ENCODE assay signal across 9 cellular contexts in the genomic region with DNA sequence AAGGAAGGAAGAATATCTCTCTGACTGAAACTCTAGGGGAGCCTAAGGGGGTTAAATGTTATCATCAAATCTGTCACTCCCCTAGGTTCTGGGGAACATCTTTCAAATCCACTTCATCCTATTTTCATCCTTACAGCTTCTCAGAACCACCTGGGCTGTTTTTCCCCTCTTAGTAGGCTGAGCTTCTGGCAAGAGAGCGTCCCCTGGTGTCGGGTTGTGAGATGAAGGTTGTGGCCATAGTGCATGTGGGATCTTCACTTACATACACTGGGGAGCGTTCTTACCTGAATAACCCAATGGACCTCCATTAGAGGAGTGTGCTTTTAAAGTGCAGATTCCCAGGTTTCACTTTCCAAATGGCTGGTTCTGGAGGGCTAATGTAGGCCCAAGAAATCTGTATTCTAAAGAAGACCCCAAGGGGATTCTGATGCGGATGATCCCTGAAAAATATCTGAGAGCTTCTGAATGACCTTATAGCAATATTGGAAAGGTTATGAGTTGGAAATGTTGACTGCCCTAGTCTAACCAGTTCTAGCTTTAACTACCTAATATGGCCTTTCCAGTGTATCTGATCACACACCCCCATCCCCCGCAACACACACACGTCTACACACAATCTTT.
DNase-seq lines count a peak whose midpoint lies in the region; TF ChIP-seq lines count a peak whose summit lies in the region.
"Had no signal": no experiment of that assay in that cellular context is flagged by ENCODE, and none has a peak within 500 bp of the region (broad histone marks: within the 10 kb centered on the region; RNA-seq: fewer than 3 reads in every experiment).

No MANE protein-coding gene starts in this region.

- no TSS peak for BruUV-seq in PC-9 (replicated peaks; lab: Mats Ljungman, UMichigan)

- H3K4me3 ChIP-seq in PC-9 (no peak overlapping the region), kidney epithelial cell (ENCODE audit: low read depth, low read length) (no peak overlapping the region), foreskin fibroblast (ENCODE audit: low read depth in 1 of 2, low read length in 2 of 2) (no peak overlapping the region)
- H3K4me3 ChIP-seq: thoracic aorta had no signal

- H3K27me3 ChIP-seq in PC-9 (ENCODE audit: insufficient read depth, low read depth) (no peaks in the 10 kb centered on the region), kidney epithelial cell (ENCODE audit: control insufficient read depth, insufficient read depth, low read length) (no peaks in the 10 kb centered on the region)

- no peaks in the 10 kb centered on the region for H3K79me2 ChIP-seq in PC-9 (ENCODE audit: low read depth)

- no peaks in the 10 kb centered on the region for H3K4me1 ChIP-seq in PC-9 (replicated peaks; ENCODE audit: insufficient read depth)

- H3K9me3 ChIP-seq in PC-9 (ENCODE audit: insufficient read depth, low read depth): no peaks in the 10 kb centered on the region
- H3K9me3 ChIP-seq: thoracic aorta had no signal

- no peak overlapping the region for H3K4me2 ChIP-seq in PC-9

- CTCF ChIA-PET in PC-9 (lab: Charles Lee): interaction anchor here (0.6 kb wide), 1 partner anchor 878 kb away, joined by 3 read pairs; no protein-coding TSS in a partner anchor

- H3K9me2 ChIP-seq in PC-9 (ENCODE audit: insufficient read depth): no peaks in the 10 kb centered on the region

- H3K36me3 ChIP-seq in PC-9 (ENCODE audit: low read depth) (no peaks in the 10 kb centered on the region), kidney epithelial cell (ENCODE audit: control insufficient read depth, insufficient read depth, low read length) (no peaks in the 10 kb centered on the region)
- H3K36me3 ChIP-seq: thoracic aorta had no signal

- H4K20me1 ChIP-seq in PC-9 (ENCODE audit: insufficient read depth): no peaks in the 10 kb centered on the region

- no peaks in the 10 kb centered on the region for H3F3A ChIP-seq in PC-9 (ENCODE audit: insufficient read depth, low read depth)

- H3K27ac ChIP-seq in PC-9: no peak overlapping the region
- H3K27ac ChIP-seq: thoracic aorta had no signal

- POLR2A ChIA-PET in PC-9 (lab: Charles Lee; ENCODE audit: unreplicated experiment): no interaction called here

- intact Hi-C loops in PC-9 (cut with micrococcal nuclease; ENCODE audit: unreplicated experiment): loop anchor here (1.0 to 10.0 kb wide), 2 partner anchors 119 to 889 kb away; no protein-coding TSS in a partner anchor

- H2AFZ ChIP-seq in PC-9: no peak overlapping the region

- peak; percentile 7 for DNase-seq in H4 (ENCODE audit: low spot score)
- DNase-seq in PC-9: peak in 1 of 2 experiments; percentile 2
- peak; percentile 82 for DNase-seq in activated effector memory CD4-positive, alpha-beta T cell treated with anti-CD3 and anti-CD28 coated beads, Interleukin-2, amount 50 U/mL, for 16 hours
- DNase-seq in kidney epithelial cell (ENCODE audit: low read depth): no peak
- peak; percentile 17 to 37 for DNase-seq in stimulated activated CD8-positive, alpha-beta memory T cell treated with anti-CD3 and anti-CD28 coated beads, Interleukin-4, amount 100 ng/mL, for 4 hours (ENCODE audit: low read depth in 2 of 2, low spot score in 1 of 2)
- no peak for DNase-seq in NCI-H128 (lab: John Stamatoyannopoulos, UW; ENCODE audit: unreplicated experiment)
- no peak for DNase-seq in foreskin fibroblast
- no peak for DNase-seq in cerebellum (ENCODE audit: low spot score)

- TF ChIP-seq CTCF in PC-9 (conservative IDR thresholded peaks at IDR 0.05) (peak; percentile 64), kidney epithelial cell (IDR thresholded peaks at IDR 0.05; ENCODE audit: insufficient read depth, low read length, poor library complexity, severe bottlenecking) (peak; percentile 64), foreskin fibroblast (IDR thresholded peaks at IDR 0.05; ENCODE audit: low read depth, low read length) (no peak)

Comparison
In these comparisons a context has a peak if more than half of its experiments do, and no peak if none do; other contexts are left out.
1. DNase-seq: peak in H4 (single experiment), activated effector memory CD4-positive, alpha-beta T cell treated with anti-CD3 and anti-CD28 coated beads, Interleukin-2, amount 50 U/mL, for 16 hours (single experiment) and stimulated activated CD8-positive, alpha-beta memory T cell treated with anti-CD3 and anti-CD28 coated beads, Interleukin-4, amount 100 ng/mL, for 4 hours (2 of 2); none in kidney epithelial cell (single experiment), NCI-H128 (single experiment), foreskin fibroblast (0 of 2) and cerebellum (single experiment).